Comparison of ENCODE assay signal across 1 cellular context in the genomic region with DNA sequence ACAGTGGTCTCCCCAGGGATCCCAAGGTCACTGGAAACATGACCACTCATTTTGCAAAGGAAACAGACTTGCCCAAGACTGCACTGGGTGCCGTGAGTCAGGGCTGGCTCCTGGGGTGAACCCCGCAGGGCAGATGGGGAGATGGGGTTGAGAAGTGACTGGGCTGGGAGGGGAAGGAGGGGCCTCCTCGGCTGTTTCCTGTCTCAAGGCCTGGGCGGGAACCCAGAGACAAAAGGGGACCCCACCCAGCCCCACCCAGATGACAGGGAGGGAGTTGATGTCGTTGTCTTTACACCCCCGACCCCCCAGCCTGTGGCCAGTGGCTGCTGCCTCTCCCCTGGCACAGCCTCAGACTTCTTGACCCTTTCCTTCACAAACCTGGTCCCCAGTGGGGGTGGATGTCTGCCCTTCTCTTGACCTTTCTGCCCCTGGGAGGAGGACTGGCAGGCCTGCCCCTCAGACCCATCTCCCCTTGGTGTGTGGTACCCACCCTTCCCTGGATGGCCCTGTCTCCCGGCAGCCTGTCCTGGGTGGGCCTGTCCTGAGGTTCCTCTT.
TF ChIP-seq lines count a peak whose summit lies in the region.

No MANE protein-coding gene starts in this region.

TF ChIP-seq in HepG2, 621 proteins besides CTCF, POLR2A, EP300 and RAD21:
- TF ChIP-seq STAG1 (CRISPR knock-in tag; IDR thresholded peaks at IDR 0.05), result no peak
- TF ChIP-seq ZNF619 (CRISPR knock-in tag; IDR thresholded peaks at IDR 0.05), result no peak
- TF ChIP-seq NBN (conservative IDR thresholded peaks at IDR 0.05), result no peak
- TF ChIP-seq ZFP37 (CRISPR knock-in tag; IDR thresholded peaks at IDR 0.05; ENCODE audit: borderline replicate concordance), result no peak
- no peak for TF ChIP-seq SMAD3 (CRISPR knock-in tag; IDR thresholded peaks at IDR 0.05)
- no peak for TF ChIP-seq ZNF543 (CRISPR knock-in tag; IDR thresholded peaks at IDR 0.05)
- TF ChIP-seq ZNF790 (CRISPR knock-in tag; IDR thresholded peaks at IDR 0.05; ENCODE audit: borderline replicate concordance), result no peak
- no peak for TF ChIP-seq SMARCE1 (IDR thresholded peaks at IDR 0.05; ENCODE audit: borderline replicate concordance)
- no peak for TF ChIP-seq MAZ (IDR thresholded peaks at IDR 0.05; ENCODE audit: borderline replicate concordance, low read depth, low read length)
- no peak for TF ChIP-seq MAZ (CRISPR knock-in tag; IDR thresholded peaks at IDR 0.05; ENCODE audit: low read depth)
- TF ChIP-seq, protein P1, sequence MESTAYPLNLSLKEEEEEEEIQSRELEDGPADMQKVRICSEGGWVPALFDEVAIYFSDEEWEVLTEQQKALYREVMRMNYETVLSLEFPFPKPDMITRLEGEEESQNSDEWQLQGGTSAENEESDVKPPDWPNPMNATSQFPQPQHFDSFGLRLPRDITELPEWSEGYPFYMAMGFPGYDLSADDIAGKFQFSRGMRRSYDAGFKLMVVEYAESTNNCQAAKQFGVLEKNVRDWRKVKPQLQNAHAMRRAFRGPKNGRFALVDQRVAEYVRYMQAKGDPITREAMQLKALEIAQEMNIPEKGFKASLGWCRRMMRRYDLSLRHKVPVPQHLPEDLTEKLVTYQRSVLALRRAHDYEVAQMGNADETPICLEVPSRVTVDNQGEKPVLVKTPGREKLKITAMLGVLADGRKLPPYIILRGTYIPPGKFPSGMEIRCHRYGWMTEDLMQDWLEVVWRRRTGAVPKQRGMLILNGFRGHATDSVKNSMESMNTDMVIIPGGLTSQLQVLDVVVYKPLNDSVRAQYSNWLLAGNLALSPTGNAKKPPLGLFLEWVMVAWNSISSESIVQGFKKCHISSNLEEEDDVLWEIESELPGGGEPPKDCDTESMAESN (CRISPR knock-in tag; conservative IDR thresholded peaks at IDR 0.05), result no peak
- TF ChIP-seq GATA4 (IDR thresholded peaks at IDR 0.05; ENCODE audit: borderline replicate concordance, low read depth), result no peak
- no peak for TF ChIP-seq POLR2G (IDR thresholded peaks at IDR 0.05; ENCODE audit: low read depth, low read length)
TF ChIP-seq in HepG2: peak in this region for 0.
